ENCODE assay signal across 18 cellular contexts in genomic region chr5:132056610-132057497, GRCh38. TPM values are rescaled to one million over a fixed set of nuclear protein-coding genes. Genes with fewer than 3 reads are reported as not detected.
DNase-seq lines count a peak whose midpoint lies in the region; ATAC-seq, FAIRE-seq and TF ChIP-seq lines count a peak whose summit lies in the region.
"Had no signal": no experiment of that assay in that cellular context is flagged by ENCODE, and none has a peak within 500 bp of the region (broad histone marks: within the 10 kb centered on the region; RNA-seq: fewer than 3 reads in every experiment).

No MANE protein-coding gene starts in this region.

- TF ChIP-seq EP300 in tibial nerve (IDR thresholded peaks at IDR 0.05), result no peak

- no peak overlapping the region for H3K4me3 Mint-ChIP-seq in CD4-positive, alpha-beta T cell

- no peaks in the 10 kb centered on the region for H3K27me3 ChIP-seq in CD4-positive, alpha-beta T cell (ENCODE audit: control insufficient read depth, insufficient read depth, low read length)
- H3K27me3 ChIP-seq in tibial nerve, result no peaks in the 10 kb centered on the region
- H3K27me3 ChIP-seq: foreskin keratinocyte had no signal

- H3K4me3 ChIP-seq in coronary artery (no peak overlapping the region), tibial nerve (no peak overlapping the region)
- H3K4me3 ChIP-seq: HAP-1 had no signal

- intact Hi-C loops in CD4-positive, alpha-beta T cell (cut with DNase I, micrococcal nuclease), result loop anchor here in 1 of 2 experiments (5.0 kb wide), 1 partner anchor 35 kb away; no protein-coding TSS in a partner anchor

- CTCF ChIA-PET in CD4-positive, alpha-beta T cell (lab: Charles Lee), result no interaction called here

- no peaks in the 10 kb centered on the region for H3K27me3 Mint-ChIP-seq in CD4-positive, alpha-beta T cell

- no peak overlapping the region for H3K27ac ChIP-seq in CD4-positive, alpha-beta T cell (ENCODE audit: low read depth, low read length)
- no peak overlapping the region for H3K27ac ChIP-seq in coronary artery
- H3K27ac ChIP-seq in tibial nerve, result no peak overlapping the region
- H3K27ac ChIP-seq: foreskin keratinocyte, neutrophil had no signal

- TF ChIP-seq CTCF in CD4-positive, alpha-beta T cell (IDR thresholded peaks at IDR 0.05), result no peak
- no peak for TF ChIP-seq CTCF in coronary artery (IDR thresholded peaks at IDR 0.05)
- no peak for TF ChIP-seq CTCF in omental fat pad (IDR thresholded peaks at IDR 0.05)
- TF ChIP-seq CTCF in tibial nerve (IDR thresholded peaks at IDR 0.05), result no peak

- no peaks in the 10 kb centered on the region for H3K36me3 Mint-ChIP-seq in CD4-positive, alpha-beta T cell (ENCODE audit: low read depth)

- H3K9me3 Mint-ChIP-seq in CD4-positive, alpha-beta T cell, result no peaks in the 10 kb centered on the region

- peak overlapping the region; percentile 83 for H3K27ac Mint-ChIP-seq in CD4-positive, alpha-beta T cell

- whole genome bisulfite sequencing in tibial nerve, 2 donors, result 77 to 79% methylated on average over 12 to 14 of the region's 14 CpGs

- peaks cover 42% of the 10 kb centered on the region for H3K4me1 Mint-ChIP-seq in CD4-positive, alpha-beta T cell (ENCODE audit: low read depth)

- TF ChIP-seq POLR2A in GM12891 (IDR thresholded peaks at IDR 0.05; ENCODE audit: low read depth, low read length), result no peak
- TF ChIP-seq POLR2A in tibial nerve (IDR thresholded peaks at IDR 0.05), result no peak

- DNase-seq in CD4-positive, alpha-beta T cell, result peak in 1 of 10 experiments; percentile 23
- peak; percentile 6 for DNase-seq in GM12891 (ENCODE audit: insufficient read length, low spot score)
- peak; percentile 56 for DNase-seq in coronary artery (ENCODE audit: low spot score)
- DNase-seq in omental fat pad (ENCODE audit: low spot score), result peak; percentile 14
- no peak for DNase-seq in tibial nerve (ENCODE audit: low spot score in 2 of 2)
- no peak for DNase-seq in NCI-H1417 treated with DMSO at 0.1 percent for 48 hours (lab: John Stamatoyannopoulos, UW)
- DNase-seq: foreskin keratinocyte, kidney glomerular epithelial cell, NCI-H187 treated with DMSO at 0.1 percent for 48 hours, NCI-H748 treated with DMSO at 0.1 percent for 48 hours had no signal

- no peaks in the 10 kb centered on the region for H3K36me3 ChIP-seq in tibial nerve
- H3K36me3 ChIP-seq: HAP-1, neutrophil had no signal

- no peaks in the 10 kb centered on the region for H3K9me3 ChIP-seq in CD4-positive, alpha-beta T cell (ENCODE audit: control insufficient read depth, low read length)
- H3K9me3 ChIP-seq in tibial nerve, result no peaks in the 10 kb centered on the region
- H3K9me3 ChIP-seq: Caco-2, HAP-1, neutrophil had no signal

- ATAC-seq in CD4-positive, alpha-beta T cell (ENCODE audit: poor library complexity), result no peak
- ATAC-seq in omental fat pad (ENCODE audit: low FRiP score) (no peak), HG03342 (IDR thresholded peaks at IDR 0.05; ENCODE audit: unreplicated experiment) (no peak), HG03039 (IDR thresholded peaks at IDR 0.05; ENCODE audit: unreplicated experiment) (no peak)
- ATAC-seq: foreskin keratinocyte had no signal

- POLR2A ChIA-PET in CD4-positive, alpha-beta T cell (lab: Charles Lee), result no interaction called here

- no peak for FAIRE-seq in GM12891 (lab: Jason Lieb, UNC)
- FAIRE-seq: GM19239 had no signal

- no peaks in the 10 kb centered on the region for H3K4me1 ChIP-seq in tibial nerve
- H3K4me1 ChIP-seq: Caco-2, foreskin keratinocyte, HAP-1 had no signal

TF ChIP-seq in GM12891, 5 proteins besides CTCF, POLR2A, EP300 and RAD21:
- TF ChIP-seq POU2F2 (IDR thresholded peaks at IDR 0.05; ENCODE audit: low read depth, low read length) (no peak), POLR2AphosphoS5 (IDR thresholded peaks at IDR 0.05; ENCODE audit: low read depth, low read length) (no peak), SPI1 (IDR thresholded peaks at IDR 0.05; ENCODE audit: low read depth, low read length) (no peak), TAF1 (IDR thresholded peaks at IDR 0.05; ENCODE audit: low read depth, low read length) (no peak), PAX5 (IDR thresholded peaks at IDR 0.05; ENCODE audit: insufficient read depth, low read length, severe bottlenecking) (no peak)

RNA-seq across cellular contexts. Expression of gene IL3, which starts 3.6 kb away (rescaled TPM):
- total RNA-seq in CD4-positive, alpha-beta T cell, result not detected
- not detected for polyA plus RNA-seq in GM12891 (2012; ENCODE audit: low read depth, missing spikeins)
- total RNA-seq in omental fat pad (not detected), tibial nerve (not detected)
- total RNA-seq: Caco-2, dermis microvascular lymphatic vessel endothelial cell, foreskin keratinocyte, SK-MEL-5 had no signal
- polyA plus RNA-seq: foreskin keratinocyte had no signal

RNA-seq across cellular contexts. Expression of gene CSF2, which starts 16.7 kb away (rescaled TPM):
- not detected for total RNA-seq in CD4-positive, alpha-beta T cell
- not detected for polyA plus RNA-seq in GM12891 (2012; ENCODE audit: low read depth, missing spikeins)
- total RNA-seq in omental fat pad (not detected), tibial nerve (not detected)
- total RNA-seq: Caco-2, SK-MEL-5 had no signal

RNA-seq across cellular contexts. Expression of gene ACSL6, which starts 45.4 kb away (rescaled TPM):
- 10 to 100 TPM; 13.9 to 17.6 TPM for total RNA-seq in CD4-positive, alpha-beta T cell
- 0.04 TPM for polyA plus RNA-seq in GM12891 (2012; ENCODE audit: low read depth, missing spikeins)
- 1 to 10 TPM in 2 of 4 donors, under 1 TPM in 1, not detected in 1; 0.75 to 1.4 (median 1.0) TPM for total RNA-seq in omental fat pad
- total RNA-seq in tibial nerve, result 1 to 10 TPM in 1 of 4 donors, under 1 TPM in 3; 0.22 to 3.3 (median 0.81) TPM

Comparison
In these comparisons a context has a peak if more than half of its experiments do, and no peak if none do; other contexts are left out.
1. DNase-seq: peak in GM12891 (single experiment), coronary artery (single experiment) and omental fat pad (single experiment); none in tibial nerve (0 of 2) and NCI-H1417 treated with DMSO at 0.1 percent for 48 hours (single experiment).